ENCODE assay signal across 15 cellular contexts in genomic region chr6:149261364-149261763, GRCh38. TPM values are rescaled to one million over a fixed set of nuclear protein-coding genes. Genes with fewer than 3 reads are reported as not detected.
DNase-seq lines count a peak whose midpoint lies in the region; ATAC-seq and TF ChIP-seq lines count a peak whose summit lies in the region.
"Had no signal": no experiment of that assay in that cellular context is flagged by ENCODE, and none has a peak within 500 bp of the region (broad histone marks: within the 10 kb centered on the region; RNA-seq: fewer than 3 reads in every experiment).

No MANE protein-coding gene starts in this region.

- H3K27ac ChIP-seq in CD8-positive, alpha-beta T cell (ENCODE audit: low read depth, low read length), result no peak overlapping the region

- no peak overlapping the region for H3K4me3 ChIP-seq in CD8-positive, alpha-beta T cell (ENCODE audit: low read depth, low read length)

- H3K27me3 Mint-ChIP-seq in activated T-cell treated with anti-CD3 and anti-CD28 coated beads, Interleukin-2, amount 50 U/mL, for 24 hours, result no peaks in the 10 kb centered on the region
- no peaks in the 10 kb centered on the region for H3K27me3 Mint-ChIP-seq in CD8-positive, alpha-beta T cell (ENCODE audit: low read depth)
- H3K27me3 Mint-ChIP-seq in activated CD8-positive, alpha-beta T cell treated with anti-CD3 and anti-CD28 coated beads, Interleukin-2, amount 10 ng/mL, durations not matched to agents 7 days and 5 days (ENCODE audit: low read depth), result no peaks in the 10 kb centered on the region
- H3K27me3 Mint-ChIP-seq in progenitor cell of endocrine pancreas, result peaks cover 43% of the 10 kb centered on the region

- H3K9me3 Mint-ChIP-seq in activated T-cell treated with anti-CD3 and anti-CD28 coated beads, Interleukin-2, amount 50 U/mL, for 24 hours, result no peaks in the 10 kb centered on the region
- H3K9me3 Mint-ChIP-seq in CD8-positive, alpha-beta T cell, result no peaks in the 10 kb centered on the region
- H3K9me3 Mint-ChIP-seq in activated CD8-positive, alpha-beta T cell treated with anti-CD3 and anti-CD28 coated beads, Interleukin-2, amount 10 ng/mL, durations not matched to agents 7 days and 5 days (ENCODE audit: insufficient read depth), result no peaks in the 10 kb centered on the region
- H3K9me3 Mint-ChIP-seq in progenitor cell of endocrine pancreas (ENCODE audit: low read depth), result peaks cover 3% of the 10 kb centered on the region

- peaks cover 46% of the 10 kb centered on the region for H3K4me1 ChIP-seq in CD8-positive, alpha-beta T cell (ENCODE audit: insufficient read depth, low read length)

- peak overlapping the region; percentile 41 for H3K27ac Mint-ChIP-seq in activated T-cell treated with anti-CD3 and anti-CD28 coated beads, Interleukin-2, amount 50 U/mL, for 24 hours
- H3K27ac Mint-ChIP-seq in CD8-positive, alpha-beta T cell, result peak overlapping the region; percentile 93
- peak overlapping the region; percentile 74 for H3K27ac Mint-ChIP-seq in activated CD8-positive, alpha-beta T cell treated with anti-CD3 and anti-CD28 coated beads, Interleukin-2, amount 10 ng/mL, durations not matched to agents 7 days and 5 days
- H3K27ac Mint-ChIP-seq in progenitor cell of endocrine pancreas, result no peak overlapping the region

- no peak for DNase-seq in activated T-cell treated with anti-CD3 and anti-CD28 coated beads, Interleukin-2, amount 50 U/mL, for 24 hours
- no peak for DNase-seq in activated T-cell treated with anti-CD3 and anti-CD28 coated beads, Interleukin-2, amount 50 U/mL, for 1 hour
- DNase-seq in CD8-positive, alpha-beta T cell, result no peak
- no peak for DNase-seq in activated CD8-positive, alpha-beta T cell treated with anti-CD3 and anti-CD28 coated beads, Interleukin-2, amount 10 ng/mL, durations not matched to agents 7 days and 5 days
- peak; percentile 21 for DNase-seq in fibroblast of peridontal ligament (ENCODE audit: extremely low read depth)
- DNase-seq in activated gamma-delta T cell treated with Interleukin-2 at 50 U/mL for 16 hours, result no peak
- no peak for DNase-seq in progenitor cell of endocrine pancreas (ENCODE audit: low spot score, unreplicated experiment)
- DNase-seq: AML-193; GF-D8; NCI-H1436; NCI-H2029 treated with DMSO at 0.1 percent for 48 hours; NCI-H226; NCI-H526; NK-92 treated with Interleukin-12 subunit alpha and Interleukin-12 subunit beta, amount 100 ng/mL, for 24 hours had no signal

- H3K27me3 ChIP-seq in CD8-positive, alpha-beta T cell (ENCODE audit: insufficient read depth, low read length), result no peaks in the 10 kb centered on the region

- no peaks in the 10 kb centered on the region for H3K36me3 ChIP-seq in CD8-positive, alpha-beta T cell (ENCODE audit: insufficient read depth, low read length)

- H3K9me3 ChIP-seq in CD8-positive, alpha-beta T cell (ENCODE audit: low read length), result no peaks in the 10 kb centered on the region

- intact Hi-C loops in CD8-positive, alpha-beta T cell (cut with DNase I, micrococcal nuclease), result loop anchor here in 1 of 2 experiments (1.0 to 10.0 kb wide), 2 partner anchors 56 to 177 kb away; partner anchors contain the start of gene TAB2

- ATAC-seq in CD8-positive, alpha-beta T cell, result peak; percentile 82
- peak; percentile 57 for ATAC-seq in activated CD8-positive, alpha-beta T cell treated with anti-CD3 and anti-CD28 coated beads, Interleukin-2, amount 10 ng/mL, durations not matched to agents 7 days and 5 days
- no peak for ATAC-seq in GM19395 (IDR thresholded peaks at IDR 0.05; ENCODE audit: unreplicated experiment)

- CTCF ChIA-PET in CD8-positive, alpha-beta T cell (lab: Charles Lee), result interaction anchor here (0.9 to 1.3 kb wide), 3 partner anchors 23 to 170 kb away, joined by 3 to 7 read pairs (median 4); no protein-coding TSS in a partner anchor
- CTCF ChIA-PET in activated CD8-positive, alpha-beta T cell treated with anti-CD3 and anti-CD28 coated beads, Interleukin-2, amount 10 ng/mL, durations not matched to agents 7 days and 5 days (lab: Charles Lee), result interaction anchor here (0.7 to 1.9 kb wide), 5 partner anchors 10 to 43 kb away, joined by 3 to 7 read pairs (median 5); no protein-coding TSS in a partner anchor

- no peaks in the 10 kb centered on the region for H3K36me3 Mint-ChIP-seq in activated T-cell treated with anti-CD3 and anti-CD28 coated beads, Interleukin-2, amount 50 U/mL, for 24 hours (ENCODE audit: low read depth)
- H3K36me3 Mint-ChIP-seq in CD8-positive, alpha-beta T cell, result no peaks in the 10 kb centered on the region
- H3K36me3 Mint-ChIP-seq in activated CD8-positive, alpha-beta T cell treated with anti-CD3 and anti-CD28 coated beads, Interleukin-2, amount 10 ng/mL, durations not matched to agents 7 days and 5 days (ENCODE audit: low read depth), result no peaks in the 10 kb centered on the region
- no peaks in the 10 kb centered on the region for H3K36me3 Mint-ChIP-seq in progenitor cell of endocrine pancreas (ENCODE audit: insufficient read depth)

- H3K4me1 Mint-ChIP-seq in activated T-cell treated with anti-CD3 and anti-CD28 coated beads, Interleukin-2, amount 50 U/mL, for 24 hours (ENCODE audit: low read depth), result peaks cover 49% of the 10 kb centered on the region
- peaks cover 45% of the 10 kb centered on the region for H3K4me1 Mint-ChIP-seq in CD8-positive, alpha-beta T cell (ENCODE audit: low read depth)
- peaks cover 52% of the 10 kb centered on the region for H3K4me1 Mint-ChIP-seq in activated CD8-positive, alpha-beta T cell treated with anti-CD3 and anti-CD28 coated beads, Interleukin-2, amount 10 ng/mL, durations not matched to agents 7 days and 5 days (ENCODE audit: low read depth)
- peaks cover 2% of the 10 kb centered on the region for H3K4me1 Mint-ChIP-seq in progenitor cell of endocrine pancreas (ENCODE audit: low read depth)

- no peak overlapping the region for H3K4me3 Mint-ChIP-seq in activated T-cell treated with anti-CD3 and anti-CD28 coated beads, Interleukin-2, amount 50 U/mL, for 24 hours
- peak overlapping the region; percentile 69 for H3K4me3 Mint-ChIP-seq in CD8-positive, alpha-beta T cell
- peak overlapping the region; percentile 34 for H3K4me3 Mint-ChIP-seq in activated CD8-positive, alpha-beta T cell treated with anti-CD3 and anti-CD28 coated beads, Interleukin-2, amount 10 ng/mL, durations not matched to agents 7 days and 5 days
- H3K4me3 Mint-ChIP-seq in progenitor cell of endocrine pancreas (ENCODE audit: low read depth), result no peak overlapping the region

- no peak for TF ChIP-seq CTCF in CD8-positive, alpha-beta T cell (IDR thresholded peaks at IDR 0.05)
- no peak for TF ChIP-seq CTCF in progenitor cell of endocrine pancreas (IDR thresholded peaks at IDR 0.05; ENCODE audit: unreplicated experiment)

- POLR2A ChIA-PET in CD8-positive, alpha-beta T cell (lab: Charles Lee), result interaction anchor here (1.2 to 1.7 kb wide), 2 partner anchors 9 to 55 kb away, joined by 4 to 5 read pairs; no protein-coding TSS in a partner anchor
- POLR2A ChIA-PET in activated CD8-positive, alpha-beta T cell treated with anti-CD3 and anti-CD28 coated beads, Interleukin-2, amount 10 ng/mL, durations not matched to agents 7 days and 5 days (lab: Charles Lee), result interaction anchor here (1.1 to 1.4 kb wide), 2 partner anchors 10 to 56 kb away, joined by 6 read pairs; partner anchors contain the start of gene TAB2

RNA-seq across cellular contexts. Expression of gene TAB2, which starts 56.1 kb away (rescaled TPM):
- 100 to 1,000 TPM; 129 to 132 TPM for total RNA-seq in CD8-positive, alpha-beta T cell
- total RNA-seq in activated CD8-positive, alpha-beta T cell treated with anti-CD3 and anti-CD28 coated beads, Interleukin-2, amount 10 ng/mL, durations not matched to agents 7 days and 5 days, result 100 to 1,000 TPM; 113 to 115 TPM
- 58.0 and 60.0 TPM in 2 replicates for total RNA-seq in progenitor cell of endocrine pancreas

Comparison
In these comparisons a context has a peak if more than half of its experiments do, and no peak if none do; other contexts are left out.
1. H3K4me3 Mint-ChIP-seq: peak in CD8-positive, alpha-beta T cell (single experiment) and activated CD8-positive, alpha-beta T cell treated with anti-CD3 and anti-CD28 coated beads, Interleukin-2, amount 10 ng/mL, durations not matched to agents 7 days and 5 days (single experiment); none in activated T-cell treated with anti-CD3 and anti-CD28 coated beads, Interleukin-2, amount 50 U/mL, for 24 hours (single experiment) and progenitor cell of endocrine pancreas (single experiment).